8 cellular contexts compared by ENCODE assay signal in genomic region chr7:45762225-45762994, GRCh38.
DNase-seq lines count a peak whose midpoint lies in the region; ATAC-seq and TF ChIP-seq lines count a peak whose summit lies in the region.
"Not testable (repeated sequence)": the region's sequence is repeated elsewhere in the genome, so short reads cannot be mapped to it uniquely, and the experiment has no call there.

No MANE protein-coding gene starts in this region.

- TF ChIP-seq EP300 in esophagus muscularis mucosa (IDR thresholded peaks at IDR 0.05); upper lobe of left lung (IDR thresholded peaks at IDR 0.05): not testable (repeated sequence)

- H3K4me3 ChIP-seq in BLaER1 treated with 17β-estradiol and CSF1 and Interleukin-3, amounts not matched to agents 10 nM and 100 nM; esophagus muscularis mucosa; right atrium auricular region; psoas muscle; upper lobe of left lung: not testable (repeated sequence)
- H3K4me3 ChIP-seq in Karpas-422 (ENCODE audit: low read length) (0 out of 2 replicates have a peak overlapping the region, but pooled peaks have one; percentile 2), ascending aorta (peak overlapping the region in 1 of 2 donors; percentile 10)

- 58% methylated on average over 3 of the region's 3 CpGs for WGBS in esophagus muscularis mucosa
- 63 to 82% (median 78%) methylated on average over 3 of the region's 3 CpGs for WGBS in psoas muscle, 3 donors
- WGBS in upper lobe of left lung, 2 donors, result 73 to 75% methylated on average over 3 of the region's 3 CpGs

- intact Hi-C loops in ascending aorta (cut with DNase I), result loop anchor here (10.0 kb wide), 1 partner anchor 992 kb away; no protein-coding TSS in a partner anchor
- intact Hi-C loops in esophagus muscularis mucosa (cut with DNase I); psoas muscle (cut with DNase I): not testable (repeated sequence)

- not testable (repeated sequence) for H3K9me2 ChIP-seq in Karpas-422 (replicated peaks; ENCODE audit: insufficient read depth, low read length)

- H3K4me1 ChIP-seq in BLaER1 treated with 17β-estradiol and CSF1 and Interleukin-3, amounts not matched to agents 10 nM and 100 nM, result peaks cover under 1 to 15% (median 5%) of the 10 kb centered on the region in 10 experiments
- H3K4me1 ChIP-seq in Karpas-422 (ENCODE audit: low read length) (peaks cover 11% of the 10 kb centered on the region), ascending aorta (peaks cover 0 to 11% of the 10 kb centered on the region in 2 donors)
- H3K4me1 ChIP-seq in esophagus muscularis mucosa, right atrium auricular region, psoas muscle, upper lobe of left lung: not testable (repeated sequence)

- not testable (repeated sequence) for H4K20me1 ChIP-seq in BLaER1 treated with 17β-estradiol and CSF1 and Interleukin-3, amounts not matched to agents 10 nM and 100 nM; Karpas-422 (ENCODE audit: insufficient read depth, low read depth, low read length)

- H3K9me3 ChIP-seq in BLaER1 treated with 17β-estradiol and CSF1 and Interleukin-3, amounts not matched to agents 10 nM and 100 nM (replicated peaks in 1 of 11); Karpas-422 (ENCODE audit: low read length); ascending aorta; esophagus muscularis mucosa; right atrium auricular region; psoas muscle; upper lobe of left lung: not testable (repeated sequence)

- H3K79me2 ChIP-seq in Karpas-422 (ENCODE audit: low read length), result peaks cover 60% of the 10 kb centered on the region

- not testable (repeated sequence) for H2AFZ ChIP-seq in Karpas-422 (ENCODE audit: low read length)

- not testable (repeated sequence) for TF ChIP-seq POLR2A in esophagus muscularis mucosa (IDR thresholded peaks at IDR 0.05; ENCODE audit: low read depth); upper lobe of left lung (IDR thresholded peaks at IDR 0.05)

- not testable (repeated sequence) for H3K27me3 ChIP-seq in BLaER1 treated with 17β-estradiol and CSF1 and Interleukin-3, amounts not matched to agents 10 nM and 100 nM; Karpas-422 (ENCODE audit: low read length); ascending aorta; esophagus muscularis mucosa; right atrium auricular region; psoas muscle (ENCODE audit: insufficient read depth in 3 of 3, low read length in 2 of 3); upper lobe of left lung

- DNase-seq in Karpas-422; ascending aorta (ENCODE audit: low spot score in 2 of 2); esophagus muscularis mucosa (ENCODE audit: extremely low spot score); right atrium auricular region (ENCODE audit: low spot score); psoas muscle; upper lobe of left lung: not testable (repeated sequence)

- H3K27ac ChIP-seq in BLaER1 treated with 17β-estradiol and CSF1 and Interleukin-3, amounts not matched to agents 10 nM and 100 nM; Karpas-422 (ENCODE audit: low read length): not testable (repeated sequence)
- H3K27ac ChIP-seq in ascending aorta (peak overlapping the region; percentile 75 to 80), esophagus muscularis mucosa (replicated peaks in 1 of 4) (peak overlapping the region; percentile 10 to 51 (median 26)), right atrium auricular region (peak overlapping the region; percentile 59 to 60), psoas muscle (peak overlapping the region; percentile 56), upper lobe of left lung (peak overlapping the region; percentile 17 to 49 (median 32))

- not testable (repeated sequence) for TF ChIP-seq CTCF in ascending aorta (IDR thresholded peaks at IDR 0.05); esophagus muscularis mucosa (IDR thresholded peaks at IDR 0.05); right atrium auricular region (IDR thresholded peaks at IDR 0.05); psoas muscle (IDR thresholded peaks at IDR 0.05); upper lobe of left lung (IDR thresholded peaks at IDR 0.05)

- peak overlapping the region in 6 of 11 experiments; percentile 7 to 76 (median 40); a peak in 9 of 22 replicates for H3K4me2 ChIP-seq in BLaER1 treated with 17β-estradiol and CSF1 and Interleukin-3, amounts not matched to agents 10 nM and 100 nM
- H3K4me2 ChIP-seq in Karpas-422 (ENCODE audit: low read depth, low read length, poor library complexity, severe bottlenecking), result peak overlapping the region; percentile 53

- not testable (repeated sequence) for H3K9ac ChIP-seq in BLaER1 treated with 17β-estradiol and CSF1 and Interleukin-3, amounts not matched to agents 10 nM and 100 nM; Karpas-422 (ENCODE audit: low read length)

- H3K36me3 ChIP-seq in BLaER1 treated with 17β-estradiol and CSF1 and Interleukin-3, amounts not matched to agents 10 nM and 100 nM, result peaks cover 0 to 18% (median 0%) of the 10 kb centered on the region in 11 experiments; a peak in 5 of 22 replicates
- H3K36me3 ChIP-seq in Karpas-422 (ENCODE audit: insufficient read depth, low read length); ascending aorta; esophagus muscularis mucosa; right atrium auricular region; upper lobe of left lung: not testable (repeated sequence)
- peaks cover 0 to 15% of the 10 kb centered on the region in 2 donors for H3K36me3 ChIP-seq in psoas muscle (ENCODE audit: insufficient read depth in 1 of 2, low read depth in 1 of 2)

- peak; percentile 76 for ATAC-seq in SK-N-SH treated with all-trans-retinoic acid at 6 μM for 48 hours
- ATAC-seq in psoas muscle, result not testable (repeated sequence)
- peak in 1 of 2 donors; percentile 81 for ATAC-seq in upper lobe of left lung (ENCODE audit: low FRiP score in 2 of 2)
